11 cellular contexts compared by ENCODE assay signal in genomic region chr10:112898540-112899395, GRCh38. TPM values are rescaled to one million over a fixed set of nuclear protein-coding genes. Genes with fewer than 3 reads are reported as not detected.
DNase-seq lines count a peak whose midpoint lies in the region; ATAC-seq and TF ChIP-seq lines count a peak whose summit lies in the region.
"Had no signal": no experiment of that assay in that cellular context is flagged by ENCODE, and none has a peak within 500 bp of the region (broad histone marks: within the 10 kb centered on the region; RNA-seq: fewer than 3 reads in every experiment).

No MANE protein-coding gene starts in this region.

- H3K4me3 Mint-ChIP-seq in mesothelial cell of epicardium = peak overlapping the region; percentile 65
- H3K4me3 Mint-ChIP-seq: activated naive CD4-positive, alpha-beta T cell treated with anti-CD3 and anti-CD28 coated beads, Interleukin-2, amount 50 U/mL, for 24 hours; T-helper 1 cell treated with Interleukin-12 subunit alpha and Interleukin-12 subunit beta and Interleukin-4 antibody, amounts not matched to agents 30 μg/mL and 1 μg/mL, for 36 hours had no signal

- H3K9me3 ChIP-seq in NT2/D1 (ENCODE audit: insufficient read depth, low read length) = 0 out of 2 replicates have a peak, but pooled peaks cover under 1% of the 10 kb centered on the region

- peak overlapping the region; percentile 25; the same call in 1 of the 2 replicates for H3K4me3 ChIP-seq in AG04449 (ENCODE audit: low read depth, low read length)
- peak overlapping the region; percentile 5 for H3K4me3 ChIP-seq in NT2/D1 (ENCODE audit: insufficient read length, low read depth)

- CTCF ChIA-PET in AG04449 (lab: Yijun Ruan, JAX) = interaction anchor here (1.3 kb wide), 1 partner anchor 17 kb away, joined by 4 read pairs; no protein-coding TSS in a partner anchor

- peaks cover 6% of the 10 kb centered on the region for H3K27me3 ChIP-seq in NT2/D1 (ENCODE audit: insufficient read depth, insufficient read length)

- H3K27me3 Mint-ChIP-seq in mesothelial cell of epicardium (ENCODE audit: low read depth) = no peaks in the 10 kb centered on the region

- H3K36me3 ChIP-seq in NT2/D1 (ENCODE audit: insufficient read depth, insufficient read length, low read length) = no peaks in the 10 kb centered on the region

- DNase-seq in AG04449 (ENCODE audit: low read depth, low spot score) (no peak), NT2/D1 (ENCODE audit: low read depth, low spot score) (peak; percentile 85), fibroblast of the conjunctiva (ENCODE audit: low read depth) (peak; percentile 29), mesothelial cell of epicardium (ENCODE audit: low spot score in 2 of 2, unreplicated experiment in 2 of 2) (peak in 1 of 2 experiments; percentile 44), NCI-H526 (lab: John Stamatoyannopoulos, UW) (no peak), NCI-H446 (lab: John Stamatoyannopoulos, UW) (no peak), NCI-H774 (lab: John Stamatoyannopoulos, UW) (no peak)
- DNase-seq: NCI-H1694 treated with DMSO at 0.1 percent for 48 hours had no signal

- POLR2A ChIA-PET in AG04449 (lab: Yijun Ruan, JAX) = interaction anchor here (0.6 kb wide), 1 partner anchor 19 kb away, joined by 3 read pairs; no protein-coding TSS in a partner anchor

- H3K4me1 Mint-ChIP-seq in mesothelial cell of epicardium = peaks cover 8% of the 10 kb centered on the region
- H3K4me1 Mint-ChIP-seq: activated naive CD4-positive, alpha-beta T cell treated with anti-CD3 and anti-CD28 coated beads, Interleukin-2, amount 50 U/mL, for 24 hours had no signal

- TF ChIP-seq CTCF in AG04449 (IDR thresholded peaks at IDR 0.05; ENCODE audit: insufficient read depth, low read length, missing control alignments) (no peak), mesothelial cell of epicardium (IDR thresholded peaks at IDR 0.05; ENCODE audit: unreplicated experiment) (no peak)

- peak overlapping the region; percentile 6 for H3K9ac ChIP-seq in NT2/D1 (ENCODE audit: insufficient read length, low read depth)

- H3K9me3 Mint-ChIP-seq in mesothelial cell of epicardium = peaks cover 6% of the 10 kb centered on the region
- H3K9me3 Mint-ChIP-seq: activated naive CD4-positive, alpha-beta T cell treated with anti-CD3 and anti-CD28 coated beads, Interleukin-2, amount 50 U/mL, for 24 hours; T-helper 1 cell treated with Interleukin-12 subunit alpha and Interleukin-12 subunit beta and Interleukin-4 antibody, amounts not matched to agents 30 μg/mL and 1 μg/mL, for 36 hours had no signal

- H3K27ac Mint-ChIP-seq in mesothelial cell of epicardium = no peak overlapping the region
- H3K27ac Mint-ChIP-seq: activated naive CD4-positive, alpha-beta T cell treated with anti-CD3 and anti-CD28 coated beads, Interleukin-2, amount 50 U/mL, for 24 hours; T-helper 1 cell treated with Interleukin-12 subunit alpha and Interleukin-12 subunit beta and Interleukin-4 antibody, amounts not matched to agents 30 μg/mL and 1 μg/mL, for 36 hours had no signal

- H3K36me3 Mint-ChIP-seq in mesothelial cell of epicardium = no peaks in the 10 kb centered on the region
- H3K36me3 Mint-ChIP-seq: activated naive CD4-positive, alpha-beta T cell treated with anti-CD3 and anti-CD28 coated beads, Interleukin-2, amount 50 U/mL, for 24 hours had no signal

- no peak for ATAC-seq in HG02840 (IDR thresholded peaks at IDR 0.05; ENCODE audit: low FRiP score, unreplicated experiment)

- H3K4me1 ChIP-seq in NT2/D1 (ENCODE audit: insufficient read depth, insufficient read length) = no peaks in the 10 kb centered on the region

RNA-seq across cellular contexts. Expression of gene TCF7L2, which starts 51.3 kb away (rescaled TPM):
- total RNA-seq in mesothelial cell of epicardium = 76.4 to 84.0 TPM (median 78.0 TPM) in 3 replicates

Comparison
In these comparisons a context has a peak if more than half of its experiments do, and no peak if none do; other contexts are left out.
1. DNase-seq: peak in NT2/D1 (single experiment) and fibroblast of the conjunctiva (single experiment); none in AG04449 (single experiment), NCI-H526 (0 of 2), NCI-H446 (0 of 2) and NCI-H774 (single experiment).